ENCODE assay signal across 9 cellular contexts in genomic region chr1:168439451-168440375, GRCh38.
DNase-seq lines count a peak whose midpoint lies in the region; TF ChIP-seq lines count a peak whose summit lies in the region.
"Had no signal": no experiment of that assay in that cellular context is flagged by ENCODE, and none has a peak within 500 bp of the region (broad histone marks: within the 10 kb centered on the region; RNA-seq: fewer than 3 reads in every experiment).

No MANE protein-coding gene starts in this region.

- H4K20me1 ChIP-seq in BLaER1 treated with 17β-estradiol and CSF1 and Interleukin-3, amounts not matched to agents 10 nM and 100 nM, result no peaks in the 10 kb centered on the region

- no peak overlapping the region for H3K4me3 ChIP-seq in BLaER1 treated with 17β-estradiol and CSF1 and Interleukin-3, amounts not matched to agents 10 nM and 100 nM
- H3K4me3 ChIP-seq in endodermal cell (ENCODE audit: low read length) (no peak overlapping the region), muscle layer of duodenum (ENCODE audit: low read depth in 1 of 2, low read length in 2 of 2) (peak overlapping the region; percentile 27 to 45)

- TF ChIP-seq CTCF in endodermal cell (conservative IDR thresholded peaks at IDR 0.05), result peak; percentile 92

- no peak overlapping the region for H3K27ac Mint-ChIP-seq in endodermal cell
- H3K27ac Mint-ChIP-seq: activated B cell treated with CpG ODN at 0.5 μM for 24 hours had no signal

- peaks cover 0 to 6% (median 0%) of the 10 kb centered on the region in 10 experiments; a peak in 5 of 20 replicates for H3K4me1 ChIP-seq in BLaER1 treated with 17β-estradiol and CSF1 and Interleukin-3, amounts not matched to agents 10 nM and 100 nM
- H3K4me1 ChIP-seq in endodermal cell (ENCODE audit: control insufficient read depth, insufficient read depth, low read length) (peaks cover 2% of the 10 kb centered on the region), muscle layer of duodenum (ENCODE audit: control insufficient read depth in 1 of 2, insufficient read depth in 2 of 2, low read length in 2 of 2) (no peaks in the 10 kb centered on the region)

- H3K4me3 Mint-ChIP-seq in endodermal cell, result no peak overlapping the region
- H3K4me3 Mint-ChIP-seq: activated B cell treated with CpG ODN at 0.5 μM for 24 hours had no signal

- H3K36me3 ChIP-seq in BLaER1 treated with 17β-estradiol and CSF1 and Interleukin-3, amounts not matched to agents 10 nM and 100 nM, result no peaks in the 10 kb centered on the region
- no peaks in the 10 kb centered on the region for H3K36me3 ChIP-seq in endodermal cell (ENCODE audit: control insufficient read depth, insufficient read depth, low read length)
- no peaks in the 10 kb centered on the region for H3K36me3 ChIP-seq in muscle layer of duodenum (ENCODE audit: control insufficient read depth in 1 of 2, insufficient read depth in 2 of 2, low read length in 2 of 2)

- no peaks in the 10 kb centered on the region for H3K9me3 ChIP-seq in BLaER1 treated with 17β-estradiol and CSF1 and Interleukin-3, amounts not matched to agents 10 nM and 100 nM (replicated peaks in 1 of 11)
- H3K9me3 ChIP-seq in endodermal cell (ENCODE audit: control insufficient read depth, low read length) (no peaks in the 10 kb centered on the region), muscle layer of duodenum (ENCODE audit: control insufficient read depth in 1 of 2, low read length in 2 of 2) (no peaks in the 10 kb centered on the region)

- H3K4me2 ChIP-seq in BLaER1 treated with 17β-estradiol and CSF1 and Interleukin-3, amounts not matched to agents 10 nM and 100 nM, result peak overlapping the region in 9 of 11 experiments; percentile 9 to 56 (median 31); a peak in 12 of 22 replicates

- DNase-seq in GM19240 (ENCODE audit: insufficient read length, low spot score), result peak; percentile 44
- peak; percentile 53 for DNase-seq in HS-27A (ENCODE audit: low read depth)
- peak; percentile 88 for DNase-seq in NOMO-1 treated with DMSO at 0.1 percent for 48 hours (lab: John Stamatoyannopoulos, UW; ENCODE audit: unreplicated experiment)
- peak; percentile 56 to 66 (median 57) for DNase-seq in activated CD8-positive, alpha-beta memory T cell treated with anti-CD3 and anti-CD28 coated beads for 48 hours (ENCODE audit: low read depth in 2 of 3, low spot score in 2 of 3)
- peak; percentile 95 for DNase-seq in endodermal cell
- DNase-seq in stimulated activated CD8-positive, alpha-beta memory T cell treated with anti-CD3 and anti-CD28 coated beads, Interleukin-4, amount 100 ng/mL, for 48 hours, result peak; percentile 85
- DNase-seq: activated B cell treated with CpG ODN at 0.5 μM for 24 hours had no signal

- H3K36me3 Mint-ChIP-seq in endodermal cell (ENCODE audit: low read depth), result no peaks in the 10 kb centered on the region

- no peaks in the 10 kb centered on the region for H3K27me3 ChIP-seq in BLaER1 treated with 17β-estradiol and CSF1 and Interleukin-3, amounts not matched to agents 10 nM and 100 nM
- H3K27me3 ChIP-seq in endodermal cell (ENCODE audit: control insufficient read depth, insufficient read depth, low read length, poor library complexity, severe bottlenecking) (no peaks in the 10 kb centered on the region), muscle layer of duodenum (ENCODE audit: low read depth, low read length) (no peaks in the 10 kb centered on the region)

- H3K27me3 Mint-ChIP-seq in endodermal cell (ENCODE audit: insufficient read depth), result no peaks in the 10 kb centered on the region

- H3K9ac ChIP-seq in BLaER1 treated with 17β-estradiol and CSF1 and Interleukin-3, amounts not matched to agents 10 nM and 100 nM, result no peak overlapping the region
- H3K9ac ChIP-seq in endodermal cell (ENCODE audit: extremely low read depth, low read length, poor library complexity, severe bottlenecking), result no peak overlapping the region

- H3K4me1 Mint-ChIP-seq in endodermal cell, result peaks cover 5% of the 10 kb centered on the region

- 35 to 41% methylated on average over 17 to 20 of the region's 20 CpGs for WGBS in endodermal cell (ENCODE audit: insufficient coverage in 1 of 2, insufficient read length in 1 of 2), 2 experiments

- H3K27ac ChIP-seq in BLaER1 treated with 17β-estradiol and CSF1 and Interleukin-3, amounts not matched to agents 10 nM and 100 nM, result no peak overlapping the region
- no peak overlapping the region for H3K27ac ChIP-seq in endodermal cell (ENCODE audit: low read depth, low read length)
- H3K27ac ChIP-seq in muscle layer of duodenum (ENCODE audit: low read length), result no peak overlapping the region

- no peaks in the 10 kb centered on the region for H3K9me3 Mint-ChIP-seq in endodermal cell
- H3K9me3 Mint-ChIP-seq: activated B cell treated with CpG ODN at 0.5 μM for 24 hours had no signal

Comparison
In these comparisons a context has a peak if more than half of its experiments do, and no peak if none do; other contexts are left out.
1. H3K4me3 ChIP-seq: peak in muscle layer of duodenum (2 of 2); none in BLaER1 treated with 17β-estradiol and CSF1 and Interleukin-3, amounts not matched to agents 10 nM and 100 nM (0 of 10) and endodermal cell (single experiment).
2. DNase-seq: peak in every context shown above with its lines; median percentile 95 in endodermal cell; 88 in NOMO-1 treated with DMSO at 0.1 percent for 48 hours; 85 in stimulated activated CD8-positive, alpha-beta memory T cell treated with anti-CD3 and anti-CD28 coated beads, Interleukin-4, amount 100 ng/mL, for 48 hours; 57 in activated CD8-positive, alpha-beta memory T cell treated with anti-CD3 and anti-CD28 coated beads for 48 hours; 53 in HS-27A; 44 in GM19240.